Comparison of ENCODE assay signal across 15 cellular contexts in the genomic region with DNA sequence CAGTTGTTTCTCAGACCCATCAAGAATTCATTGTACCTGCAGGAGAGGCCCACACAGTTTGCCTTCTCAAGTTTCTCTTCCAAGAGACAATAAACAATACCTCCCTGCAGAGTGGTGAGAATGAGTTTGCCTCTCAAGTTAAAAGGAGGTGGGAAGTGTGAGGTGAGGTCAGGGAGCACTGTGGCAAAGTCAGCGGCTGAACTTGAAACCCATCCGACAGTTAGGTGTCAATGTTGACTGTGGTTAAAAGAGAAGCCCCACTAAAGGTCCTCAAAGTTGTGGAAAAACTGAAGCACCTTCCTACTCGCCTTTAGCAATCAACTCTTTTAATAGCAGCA.
DNase-seq lines count a peak whose midpoint lies in the region; ATAC-seq and TF ChIP-seq lines count a peak whose summit lies in the region.
"Had no signal": no experiment of that assay in that cellular context is flagged by ENCODE, and none has a peak within 500 bp of the region (broad histone marks: within the 10 kb centered on the region; RNA-seq: fewer than 3 reads in every experiment).

No MANE protein-coding gene starts in this region.

- no peak overlapping the region for H3K23ac ChIP-seq in H9 (ENCODE audit: insufficient read length, low read depth, low read length)

- H3K79me2 ChIP-seq in H9 (ENCODE audit: insufficient read depth, low read length) (no peaks in the 10 kb centered on the region), parathyroid adenoma (no peaks in the 10 kb centered on the region)

- no peak overlapping the region for H2BK20ac ChIP-seq in H9 (ENCODE audit: low read depth, low read length, poor library complexity, severe bottlenecking)

- H2AFZ ChIP-seq in H9 (ENCODE audit: low read length) (no peak overlapping the region), parathyroid adenoma (no peak overlapping the region)

- no peaks in the 10 kb centered on the region for H3K9me3 Mint-ChIP-seq in H9
- H3K9me3 Mint-ChIP-seq: central memory CD8-positive, alpha-beta T cell had no signal

- peak overlapping the region; percentile 43 for H3K4me2 ChIP-seq in H9 (ENCODE audit: insufficient read depth, insufficient read length, low read length)
- peak overlapping the region; percentile 37 for H3K4me2 ChIP-seq in parathyroid adenoma (ENCODE audit: low read length)

- peaks cover 2% of the 10 kb centered on the region; the same call in 1 of the 2 replicates for H3K27me3 Mint-ChIP-seq in H9 (ENCODE audit: low read depth)

- no peak overlapping the region for H3K56ac ChIP-seq in H9 (ENCODE audit: insufficient read length, low read depth, low read length)

- H3K4me1 ChIP-seq in H9 (ENCODE audit: insufficient read depth, low read length) (peaks cover 3% of the 10 kb centered on the region; the same call in 1 of the 2 replicates), parathyroid adenoma (peaks cover 6% of the 10 kb centered on the region)

- H3K36me3 Mint-ChIP-seq in H9 (ENCODE audit: insufficient read depth in 1 of 3, low read depth in 3 of 3): no peaks in the 10 kb centered on the region
- H3K36me3 Mint-ChIP-seq: CD4-positive, alpha-beta memory T cell; naive thymus-derived CD4-positive, alpha-beta T cell had no signal

- H3K4me3 Mint-ChIP-seq in H9: peak overlapping the region in 1 of 2 experiments; percentile 15; a peak in 2 of 5 replicates
- H3K4me3 Mint-ChIP-seq: CD4-positive, alpha-beta memory T cell; central memory CD8-positive, alpha-beta T cell had no signal

- DNase-seq in NCI-H2171 treated with DMSO at 0.1 percent for 48 hours (lab: John Stamatoyannopoulos, UW) (peak; percentile 4), NCI-H2171 (lab: John Stamatoyannopoulos, UW) (no peak), H9 (peak; percentile 61), HCEC 1CT (no peak)
- peak; percentile 51 to 65 for DNase-seq in activated T-cell treated with anti-CD3 and anti-CD28 coated beads, Interleukin-2, amount 50 U/mL, for 48 hours
- DNase-seq: activated CD4-positive, CD25-positive, alpha-beta regulatory T cell; left colon; NCI-H2227 treated with DMSO at 0.1 percent for 48 hours had no signal

- H4K20me1 ChIP-seq in H9 (ENCODE audit: control insufficient read depth, insufficient read depth, insufficient read length): no peaks in the 10 kb centered on the region

- H2BK12ac ChIP-seq in H9 (ENCODE audit: insufficient read length, low read depth, low read length): no peak overlapping the region

- no peak overlapping the region for H4K8ac ChIP-seq in H9 (replicated peaks; ENCODE audit: insufficient read length, low read depth, low read length)

- no peak overlapping the region for H3K27ac Mint-ChIP-seq in H9

- no peaks in the 10 kb centered on the region for H3K23me2 ChIP-seq in H9 (ENCODE audit: insufficient read length, low read depth, low read length, poor library complexity, severe bottlenecking)

- H2BK5ac ChIP-seq in H9 (ENCODE audit: insufficient read length, low read length): no peak overlapping the region

- peaks cover 19 to 22% of the 10 kb centered on the region in 2 experiments for H3K4me1 Mint-ChIP-seq in H9
- H3K4me1 Mint-ChIP-seq: central memory CD8-positive, alpha-beta T cell had no signal

- whole genome bisulfite sequencing in H9 (ENCODE audit: extremely low coverage, insufficient read length, low lambda C conversion rate): no CpG with 5 or more reads among the region's 3 CpGs

- H3K9me3 ChIP-seq in H9 (ENCODE audit: control insufficient read depth, low read depth, low read length): no peaks in the 10 kb centered on the region
- no peaks in the 10 kb centered on the region for H3K9me3 ChIP-seq in parathyroid adenoma (ENCODE audit: control insufficient read depth, low read length)

- no peak overlapping the region for H3K4me3 ChIP-seq in parathyroid adenoma (ENCODE audit: low read depth, low read length)

- no peaks in the 10 kb centered on the region for H3K79me1 ChIP-seq in H9 (ENCODE audit: insufficient read depth, low read depth, low read length, poor library complexity, severe bottlenecking)

- H3K27me3 ChIP-seq in H9 (ENCODE audit: insufficient read depth, low read length) (no peaks in the 10 kb centered on the region), parathyroid adenoma (ENCODE audit: control insufficient read depth, insufficient read depth, low read length) (no peaks in the 10 kb centered on the region)

- no peak overlapping the region for H3K27ac ChIP-seq in H9 (ENCODE audit: insufficient read length, low read depth, low read length)
- no peak overlapping the region for H3K27ac ChIP-seq in parathyroid adenoma
- H3K27ac ChIP-seq: 22Rv1 had no signal

- no peak overlapping the region for H4K91ac ChIP-seq in H9 (ENCODE audit: insufficient read length, low read depth, low read length)

- ATAC-seq in GM21529 (IDR thresholded peaks at IDR 0.05; ENCODE audit: unreplicated experiment) (no peak), HG02852 (IDR thresholded peaks at IDR 0.05; ENCODE audit: unreplicated experiment) (no peak)
- ATAC-seq: left colon; naive thymus-derived CD4-positive, alpha-beta T cell had no signal

- no peak overlapping the region for H2BK15ac ChIP-seq in H9 (ENCODE audit: low read depth, low read length)

- no peak overlapping the region for H2AK5ac ChIP-seq in H9 (ENCODE audit: insufficient read length, low read length)

- TF ChIP-seq CTCF in H9 (conservative IDR thresholded peaks at IDR 0.05): no peak
- no peak for TF ChIP-seq CTCF in parathyroid adenoma (IDR thresholded peaks at IDR 0.05)

- no peak overlapping the region for H3K4ac ChIP-seq in H9 (ENCODE audit: low read depth, low read length)

- no peak overlapping the region for H3T11ph ChIP-seq in H9 (ENCODE audit: low read length)

- no peak overlapping the region for H4K5ac ChIP-seq in H9 (ENCODE audit: insufficient read length, low read depth, low read length)

- H3K14ac ChIP-seq in H9 (ENCODE audit: insufficient read depth, low read length): no peak overlapping the region

- H2BK120ac ChIP-seq in H9 (ENCODE audit: low read depth, low read length, poor library complexity, severe bottlenecking): no peak overlapping the region

- H3K36me3 ChIP-seq in parathyroid adenoma (ENCODE audit: control insufficient read depth, insufficient read depth, low read length): no peaks in the 10 kb centered on the region

- H3K18ac ChIP-seq in H9 (ENCODE audit: insufficient read length, low read depth, low read length): no peak overlapping the region

- H3K9ac ChIP-seq in H9 (ENCODE audit: extremely low read depth, insufficient read length, low read length): no peak overlapping the region
- H3K9ac ChIP-seq in parathyroid adenoma: no peak overlapping the region

Comparison
In these comparisons a context has a peak if more than half of its experiments do, and no peak if none do; other contexts are left out.
1. DNase-seq: peak in NCI-H2171 treated with DMSO at 0.1 percent for 48 hours (single experiment), H9 (single experiment) and activated T-cell treated with anti-CD3 and anti-CD28 coated beads, Interleukin-2, amount 50 U/mL, for 48 hours (2 of 2); none in NCI-H2171 (single experiment) and HCEC 1CT (single experiment).